ENCODE assay signal across 8 cellular contexts in genomic region chr3:11290743-11291680, GRCh38. TPM values are rescaled to one million over a fixed set of nuclear protein-coding genes. Genes with fewer than 3 reads are reported as not detected.
DNase-seq lines count a peak whose midpoint lies in the region; ATAC-seq and TF ChIP-seq lines count a peak whose summit lies in the region.

No MANE protein-coding gene starts in this region.

- peak overlapping the region; percentile 91 for H3K27ac Mint-ChIP-seq in CD8-positive, alpha-beta T cell

- H3K4me3 Mint-ChIP-seq in CD8-positive, alpha-beta T cell = peak overlapping the region; percentile 40

- peaks cover 43% of the 10 kb centered on the region for H3K4me1 ChIP-seq in CD8-positive, alpha-beta T cell (ENCODE audit: insufficient read depth, low read length)

- H3K4me1 Mint-ChIP-seq in CD8-positive, alpha-beta T cell (ENCODE audit: low read depth) = peaks cover 56% of the 10 kb centered on the region

- TF ChIP-seq CTCF in CD8-positive, alpha-beta T cell (IDR thresholded peaks at IDR 0.05) = no peak

- POLR2A ChIA-PET in CD8-positive, alpha-beta T cell (lab: Charles Lee) = interaction anchor here (0.9 to 2.7 kb wide), 2 partner anchors 11 to 19 kb away, joined by 3 to 24 read pairs; partner anchors contain the start of gene ATG7

- H3K27me3 Mint-ChIP-seq in CD8-positive, alpha-beta T cell (ENCODE audit: low read depth) = no peaks in the 10 kb centered on the region

- intact Hi-C loops in CD8-positive, alpha-beta T cell (cut with DNase I, micrococcal nuclease) = loop anchor here in 1 of 2 experiments (1.0 kb wide), 1 partner anchor 19 kb away; the partner anchor contains the start of gene ATG7

- peak in 5 of 7 experiments; percentile 22 to 54 (median 41) for DNase-seq in CD8-positive, alpha-beta T cell
- peak; percentile 14 for DNase-seq in T1000 (lab: John Stamatoyannopoulos, UW)
- DNase-seq in glomerular visceral epithelial cell (ENCODE audit: extremely low spot score) = peak; percentile 55
- no peak for DNase-seq in OCI-M2 (lab: John Stamatoyannopoulos, UW; ENCODE audit: unreplicated experiment)
- no peak for DNase-seq in NCI-H82 treated with DMSO at 0.1 percent for 48 hours (lab: John Stamatoyannopoulos, UW; ENCODE audit: unreplicated experiment)
- no peak for DNase-seq in NCI-H82 (lab: John Stamatoyannopoulos, UW)

- no peaks in the 10 kb centered on the region for H3K27me3 ChIP-seq in CD8-positive, alpha-beta T cell (ENCODE audit: insufficient read depth, low read length)

- CTCF ChIA-PET in CD8-positive, alpha-beta T cell (lab: Charles Lee) = interaction anchor here (1.0 to 2.3 kb wide), 4 partner anchors 10 to 55 kb away, joined by 3 to 7 read pairs (median 4); no protein-coding TSS in a partner anchor

- H3K4me3 ChIP-seq in CD8-positive, alpha-beta T cell (ENCODE audit: low read depth, low read length) = peak overlapping the region; percentile 1

- H3K36me3 Mint-ChIP-seq in CD8-positive, alpha-beta T cell = peaks cover 7% of the 10 kb centered on the region

- peak; percentile 80 for ATAC-seq in CD8-positive, alpha-beta T cell
- ATAC-seq in GM21423 (IDR thresholded peaks at IDR 0.05; ENCODE audit: unreplicated experiment) (peak; percentile 42), HG02870 (IDR thresholded peaks at IDR 0.05; ENCODE audit: unreplicated experiment) (no peak)

- H3K9me3 ChIP-seq in CD8-positive, alpha-beta T cell (ENCODE audit: low read length) = no peaks in the 10 kb centered on the region

- H3K27ac ChIP-seq in CD8-positive, alpha-beta T cell (ENCODE audit: low read depth, low read length) = peak overlapping the region; percentile 66

- H3K36me3 ChIP-seq in CD8-positive, alpha-beta T cell (ENCODE audit: insufficient read depth, low read length) = no peaks in the 10 kb centered on the region

- H3K9me3 Mint-ChIP-seq in CD8-positive, alpha-beta T cell = no peaks in the 10 kb centered on the region

RNA-seq across cellular contexts. Expression of gene ATG7, which starts 18.8 kb away (rescaled TPM):
- total RNA-seq in CD8-positive, alpha-beta T cell = 10 to 100 TPM; 21.3 to 23.8 TPM

Comparison
In these comparisons a context has a peak if more than half of its experiments do, and no peak if none do; other contexts are left out.
1. DNase-seq: peak in CD8-positive, alpha-beta T cell (5 of 7), T1000 (single experiment) and glomerular visceral epithelial cell (single experiment); none in OCI-M2 (single experiment), NCI-H82 treated with DMSO at 0.1 percent for 48 hours (single experiment) and NCI-H82 (single experiment).